Comparison of ENCODE assay signal across 1 cellular context in the genomic region with DNA sequence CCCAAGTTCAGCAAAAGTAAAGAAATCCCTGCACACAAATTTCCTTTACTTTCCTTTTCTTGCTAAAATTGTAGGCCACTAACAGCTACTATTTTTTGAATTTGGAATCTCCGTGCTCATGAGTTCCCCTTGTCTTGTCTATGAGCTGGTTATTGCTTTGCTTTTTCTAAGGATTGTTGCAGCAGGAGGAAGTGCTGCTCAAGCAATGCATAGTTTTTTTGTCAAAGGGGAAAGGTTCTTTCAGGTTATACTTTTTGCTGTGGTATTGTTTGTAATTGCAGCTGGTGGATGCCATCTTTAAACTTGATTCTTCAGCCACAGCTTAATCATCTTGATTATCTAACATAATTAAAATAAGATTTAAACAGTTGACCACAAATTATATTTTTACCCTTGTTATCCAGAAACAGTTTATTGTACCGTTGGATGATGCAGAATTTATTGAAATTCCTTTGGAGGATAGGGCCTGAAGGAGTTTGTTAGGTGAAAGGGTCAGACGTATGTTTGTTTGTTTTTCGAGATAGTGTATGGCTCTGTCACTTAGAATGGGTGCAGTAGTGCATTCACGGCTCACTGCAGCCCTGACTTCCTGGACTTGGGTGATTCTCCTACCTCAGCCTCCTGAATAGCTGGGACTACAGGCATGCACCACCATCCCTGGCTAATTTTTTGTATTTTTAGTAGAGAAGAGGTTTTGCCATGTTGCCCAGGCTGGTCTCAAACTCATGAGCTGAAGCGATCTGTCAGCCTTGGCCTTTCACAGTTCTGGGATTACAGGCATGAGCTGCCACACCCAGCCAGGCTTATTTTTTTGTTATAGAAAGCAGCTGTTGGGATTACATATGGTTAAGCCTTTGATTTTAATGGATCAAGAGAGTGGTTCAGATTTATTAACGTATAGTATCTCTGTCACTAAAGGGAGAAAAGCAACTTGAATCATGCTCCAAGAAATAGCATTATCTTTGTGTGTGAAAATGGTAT.
TF ChIP-seq lines count a peak whose summit lies in the region.

No MANE protein-coding gene starts in this region.

TF ChIP-seq in WTC11, 78 proteins besides CTCF, POLR2A, EP300 and RAD21 (continued from another document):
- TF ChIP-seq, protein P1, sequence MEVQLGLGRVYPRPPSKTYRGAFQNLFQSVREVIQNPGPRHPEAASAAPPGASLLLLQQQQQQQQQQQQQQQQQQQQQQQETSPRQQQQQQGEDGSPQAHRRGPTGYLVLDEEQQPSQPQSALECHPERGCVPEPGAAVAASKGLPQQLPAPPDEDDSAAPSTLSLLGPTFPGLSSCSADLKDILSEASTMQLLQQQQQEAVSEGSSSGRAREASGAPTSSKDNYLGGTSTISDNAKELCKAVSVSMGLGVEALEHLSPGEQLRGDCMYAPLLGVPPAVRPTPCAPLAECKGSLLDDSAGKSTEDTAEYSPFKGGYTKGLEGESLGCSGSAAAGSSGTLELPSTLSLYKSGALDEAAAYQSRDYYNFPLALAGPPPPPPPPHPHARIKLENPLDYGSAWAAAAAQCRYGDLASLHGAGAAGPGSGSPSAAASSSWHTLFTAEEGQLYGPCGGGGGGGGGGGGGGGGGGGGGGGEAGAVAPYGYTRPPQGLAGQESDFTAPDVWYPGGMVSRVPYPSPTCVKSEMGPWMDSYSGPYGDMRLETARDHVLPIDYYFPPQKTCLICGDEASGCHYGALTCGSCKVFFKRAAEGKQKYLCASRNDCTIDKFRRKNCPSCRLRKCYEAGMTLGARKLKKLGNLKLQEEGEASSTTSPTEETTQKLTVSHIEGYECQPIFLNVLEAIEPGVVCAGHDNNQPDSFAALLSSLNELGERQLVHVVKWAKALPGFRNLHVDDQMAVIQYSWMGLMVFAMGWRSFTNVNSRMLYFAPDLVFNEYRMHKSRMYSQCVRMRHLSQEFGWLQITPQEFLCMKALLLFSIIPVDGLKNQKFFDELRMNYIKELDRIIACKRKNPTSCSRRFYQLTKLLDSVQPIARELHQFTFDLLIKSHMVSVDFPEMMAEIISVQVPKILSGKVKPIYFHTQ (CRISPR knock-in tag; IDR thresholded peaks at IDR 0.05), result no peak
- TF ChIP-seq GABPB1 (CRISPR knock-in tag; IDR thresholded peaks at IDR 0.05) (no peak), EMX1 (CRISPR knock-in tag; IDR thresholded peaks at IDR 0.05) (no peak), ZNF671 (CRISPR knock-in tag; IDR thresholded peaks at IDR 0.05) (no peak)
TF ChIP-seq in WTC11: peak in this region for 0.
